In the genomic region with DNA sequence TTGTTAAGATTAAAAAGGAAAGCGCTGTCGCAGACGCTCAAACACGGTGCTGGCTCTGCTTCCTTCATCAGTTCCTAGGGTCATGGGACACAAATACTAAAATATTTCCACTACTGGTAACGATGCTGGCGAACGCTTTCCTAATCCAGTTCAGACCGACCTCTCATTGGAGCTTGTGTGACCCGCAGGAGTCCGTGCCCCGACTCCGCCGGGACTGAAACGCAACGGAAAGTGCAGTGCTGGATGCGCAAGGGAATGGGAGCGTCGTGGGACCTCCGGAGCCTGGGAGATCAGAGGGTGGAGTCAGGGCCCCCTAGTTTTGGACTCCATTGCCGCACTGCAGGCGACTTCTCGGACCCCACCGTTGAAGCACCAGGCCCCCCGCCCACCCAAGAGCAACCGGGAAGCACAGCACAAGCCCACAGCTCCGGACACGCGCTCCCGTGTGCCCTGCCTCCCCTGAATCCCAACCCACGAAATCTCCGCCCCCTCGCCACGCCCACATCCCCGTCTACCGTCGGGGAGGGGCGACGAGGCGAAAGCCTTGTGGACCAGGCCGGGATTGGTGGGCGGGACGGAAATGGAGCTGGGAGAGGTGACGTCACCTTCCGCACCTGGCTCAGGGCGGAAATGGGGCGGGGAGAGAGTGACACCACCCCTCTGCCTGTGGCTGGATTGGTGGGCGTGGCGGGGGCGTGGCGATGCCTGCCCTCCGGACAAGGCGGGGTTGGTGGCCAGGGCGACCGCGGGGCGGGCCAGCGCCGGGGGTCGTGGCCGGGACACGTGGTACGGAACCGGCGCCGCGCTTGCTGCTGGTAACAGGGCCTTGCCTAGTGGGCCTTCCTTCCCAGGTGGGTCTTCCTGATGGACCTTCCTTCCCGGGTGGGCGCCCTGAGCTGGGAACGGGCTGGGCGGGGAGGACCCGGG, we compare ENCODE assay signal across 1 cellular context.
TF ChIP-seq lines count a peak whose summit lies in the region.

A gene (plus strand): TSS at position 783 of the 927 bp plus-strand sequence. CDS start 3,611 bp downstream, outside the sequence.

TF ChIP-seq in K562, 482 proteins besides CTCF, POLR2A, EP300 and RAD21 (continued from another document and continues in another):
- TF ChIP-seq, protein P1, sequence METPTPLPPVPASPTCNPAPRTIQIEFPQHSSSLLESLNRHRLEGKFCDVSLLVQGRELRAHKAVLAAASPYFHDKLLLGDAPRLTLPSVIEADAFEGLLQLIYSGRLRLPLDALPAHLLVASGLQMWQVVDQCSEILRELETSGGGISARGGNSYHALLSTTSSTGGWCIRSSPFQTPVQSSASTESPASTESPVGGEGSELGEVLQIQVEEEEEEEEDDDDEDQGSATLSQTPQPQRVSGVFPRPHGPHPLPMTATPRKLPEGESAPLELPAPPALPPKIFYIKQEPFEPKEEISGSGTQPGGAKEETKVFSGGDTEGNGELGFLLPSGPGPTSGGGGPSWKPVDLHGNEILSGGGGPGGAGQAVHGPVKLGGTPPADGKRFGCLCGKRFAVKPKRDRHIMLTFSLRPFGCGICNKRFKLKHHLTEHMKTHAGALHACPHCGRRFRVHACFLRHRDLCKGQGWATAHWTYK (CRISPR knock-in tag; IDR thresholded peaks at IDR 0.05) = no peak
- TF ChIP-seq CHD1 (IDR thresholded peaks at IDR 0.05; ENCODE audit: low read length) (no peak), TARDBP (IDR thresholded peaks at IDR 0.05) (no peak), SMAD4 (CRISPR knock-in tag; conservative IDR thresholded peaks at IDR 0.05) (no peak), EP400 (IDR thresholded peaks at IDR 0.05) (peak; percentile 89; the same call in 1 of the 2 replicates), ZKSCAN8 (CRISPR knock-in tag; IDR thresholded peaks at IDR 0.05) (no peak), GATAD2A (IDR thresholded peaks at IDR 0.05) (no peak), HOXB6 (CRISPR knock-in tag; IDR thresholded peaks at IDR 0.05; ENCODE audit: borderline replicate concordance) (no peak), TRIM28 (IDR thresholded peaks at IDR 0.05) (no peak), ETV5 (CRISPR knock-in tag; IDR thresholded peaks at IDR 0.05; ENCODE audit: low read depth) (no peak), XRCC4 (IDR thresholded peaks at IDR 0.05; ENCODE audit: extremely low read depth, insufficient read depth, insufficient read length) (no peak), HDAC2 (IDR thresholded peaks at IDR 0.05) (no peak), NFE2L1 (tag; IDR thresholded peaks at IDR 0.05; ENCODE audit: borderline replicate concordance, low read depth) (no peak), GTF2E2 (tag; IDR thresholded peaks at IDR 0.05) (no peak), ZNF75A (CRISPR knock-in tag; IDR thresholded peaks at IDR 0.05) (no peak), ZNF274 (IDR thresholded peaks at IDR 0.05; ENCODE audit: borderline replicate concordance, low read depth, low read length) (no peak), HDAC3 (IDR thresholded peaks at IDR 0.05; ENCODE audit: borderline replicate concordance, partially characterized antibody) (no peak), ZKSCAN3 (CRISPR knock-in tag; IDR thresholded peaks at IDR 0.05) (no peak)
- TF ChIP-seq, protein P2, sequence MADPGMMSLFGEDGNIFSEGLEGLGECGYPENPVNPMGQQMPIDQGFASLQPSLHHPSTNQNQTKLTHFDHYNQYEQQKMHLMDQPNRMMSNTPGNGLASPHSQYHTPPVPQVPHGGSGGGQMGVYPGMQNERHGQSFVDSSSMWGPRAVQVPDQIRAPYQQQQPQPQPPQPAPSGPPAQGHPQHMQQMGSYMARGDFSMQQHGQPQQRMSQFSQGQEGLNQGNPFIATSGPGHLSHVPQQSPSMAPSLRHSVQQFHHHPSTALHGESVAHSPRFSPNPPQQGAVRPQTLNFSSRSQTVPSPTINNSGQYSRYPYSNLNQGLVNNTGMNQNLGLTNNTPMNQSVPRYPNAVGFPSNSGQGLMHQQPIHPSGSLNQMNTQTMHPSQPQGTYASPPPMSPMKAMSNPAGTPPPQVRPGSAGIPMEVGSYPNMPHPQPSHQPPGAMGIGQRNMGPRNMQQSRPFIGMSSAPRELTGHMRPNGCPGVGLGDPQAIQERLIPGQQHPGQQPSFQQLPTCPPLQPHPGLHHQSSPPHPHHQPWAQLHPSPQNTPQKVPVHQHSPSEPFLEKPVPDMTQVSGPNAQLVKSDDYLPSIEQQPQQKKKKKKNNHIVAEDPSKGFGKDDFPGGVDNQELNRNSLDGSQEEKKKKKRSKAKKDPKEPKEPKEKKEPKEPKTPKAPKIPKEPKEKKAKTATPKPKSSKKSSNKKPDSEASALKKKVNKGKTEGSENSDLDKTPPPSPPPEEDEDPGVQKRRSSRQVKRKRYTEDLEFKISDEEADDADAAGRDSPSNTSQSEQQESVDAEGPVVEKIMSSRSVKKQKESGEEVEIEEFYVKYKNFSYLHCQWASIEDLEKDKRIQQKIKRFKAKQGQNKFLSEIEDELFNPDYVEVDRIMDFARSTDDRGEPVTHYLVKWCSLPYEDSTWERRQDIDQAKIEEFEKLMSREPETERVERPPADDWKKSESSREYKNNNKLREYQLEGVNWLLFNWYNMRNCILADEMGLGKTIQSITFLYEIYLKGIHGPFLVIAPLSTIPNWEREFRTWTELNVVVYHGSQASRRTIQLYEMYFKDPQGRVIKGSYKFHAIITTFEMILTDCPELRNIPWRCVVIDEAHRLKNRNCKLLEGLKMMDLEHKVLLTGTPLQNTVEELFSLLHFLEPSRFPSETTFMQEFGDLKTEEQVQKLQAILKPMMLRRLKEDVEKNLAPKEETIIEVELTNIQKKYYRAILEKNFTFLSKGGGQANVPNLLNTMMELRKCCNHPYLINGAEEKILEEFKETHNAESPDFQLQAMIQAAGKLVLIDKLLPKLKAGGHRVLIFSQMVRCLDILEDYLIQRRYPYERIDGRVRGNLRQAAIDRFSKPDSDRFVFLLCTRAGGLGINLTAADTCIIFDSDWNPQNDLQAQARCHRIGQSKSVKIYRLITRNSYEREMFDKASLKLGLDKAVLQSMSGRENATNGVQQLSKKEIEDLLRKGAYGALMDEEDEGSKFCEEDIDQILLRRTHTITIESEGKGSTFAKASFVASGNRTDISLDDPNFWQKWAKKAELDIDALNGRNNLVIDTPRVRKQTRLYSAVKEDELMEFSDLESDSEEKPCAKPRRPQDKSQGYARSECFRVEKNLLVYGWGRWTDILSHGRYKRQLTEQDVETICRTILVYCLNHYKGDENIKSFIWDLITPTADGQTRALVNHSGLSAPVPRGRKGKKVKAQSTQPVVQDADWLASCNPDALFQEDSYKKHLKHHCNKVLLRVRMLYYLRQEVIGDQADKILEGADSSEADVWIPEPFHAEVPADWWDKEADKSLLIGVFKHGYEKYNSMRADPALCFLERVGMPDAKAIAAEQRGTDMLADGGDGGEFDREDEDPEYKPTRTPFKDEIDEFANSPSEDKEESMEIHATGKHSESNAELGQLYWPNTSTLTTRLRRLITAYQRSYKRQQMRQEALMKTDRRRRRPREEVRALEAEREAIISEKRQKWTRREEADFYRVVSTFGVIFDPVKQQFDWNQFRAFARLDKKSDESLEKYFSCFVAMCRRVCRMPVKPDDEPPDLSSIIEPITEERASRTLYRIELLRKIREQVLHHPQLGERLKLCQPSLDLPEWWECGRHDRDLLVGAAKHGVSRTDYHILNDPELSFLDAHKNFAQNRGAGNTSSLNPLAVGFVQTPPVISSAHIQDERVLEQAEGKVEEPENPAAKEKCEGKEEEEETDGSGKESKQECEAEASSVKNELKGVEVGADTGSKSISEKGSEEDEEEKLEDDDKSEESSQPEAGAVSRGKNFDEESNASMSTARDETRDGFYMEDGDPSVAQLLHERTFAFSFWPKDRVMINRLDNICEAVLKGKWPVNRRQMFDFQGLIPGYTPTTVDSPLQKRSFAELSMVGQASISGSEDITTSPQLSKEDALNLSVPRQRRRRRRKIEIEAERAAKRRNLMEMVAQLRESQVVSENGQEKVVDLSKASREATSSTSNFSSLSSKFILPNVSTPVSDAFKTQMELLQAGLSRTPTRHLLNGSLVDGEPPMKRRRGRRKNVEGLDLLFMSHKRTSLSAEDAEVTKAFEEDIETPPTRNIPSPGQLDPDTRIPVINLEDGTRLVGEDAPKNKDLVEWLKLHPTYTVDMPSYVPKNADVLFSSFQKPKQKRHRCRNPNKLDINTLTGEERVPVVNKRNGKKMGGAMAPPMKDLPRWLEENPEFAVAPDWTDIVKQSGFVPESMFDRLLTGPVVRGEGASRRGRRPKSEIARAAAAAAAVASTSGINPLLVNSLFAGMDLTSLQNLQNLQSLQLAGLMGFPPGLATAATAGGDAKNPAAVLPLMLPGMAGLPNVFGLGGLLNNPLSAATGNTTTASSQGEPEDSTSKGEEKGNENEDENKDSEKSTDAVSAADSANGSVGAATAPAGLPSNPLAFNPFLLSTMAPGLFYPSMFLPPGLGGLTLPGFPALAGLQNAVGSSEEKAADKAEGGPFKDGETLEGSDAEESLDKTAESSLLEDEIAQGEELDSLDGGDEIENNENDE (IDR thresholded peaks at IDR 0.05; ENCODE audit: low read depth, low read length) = no peak
- TF ChIP-seq, protein P3, sequence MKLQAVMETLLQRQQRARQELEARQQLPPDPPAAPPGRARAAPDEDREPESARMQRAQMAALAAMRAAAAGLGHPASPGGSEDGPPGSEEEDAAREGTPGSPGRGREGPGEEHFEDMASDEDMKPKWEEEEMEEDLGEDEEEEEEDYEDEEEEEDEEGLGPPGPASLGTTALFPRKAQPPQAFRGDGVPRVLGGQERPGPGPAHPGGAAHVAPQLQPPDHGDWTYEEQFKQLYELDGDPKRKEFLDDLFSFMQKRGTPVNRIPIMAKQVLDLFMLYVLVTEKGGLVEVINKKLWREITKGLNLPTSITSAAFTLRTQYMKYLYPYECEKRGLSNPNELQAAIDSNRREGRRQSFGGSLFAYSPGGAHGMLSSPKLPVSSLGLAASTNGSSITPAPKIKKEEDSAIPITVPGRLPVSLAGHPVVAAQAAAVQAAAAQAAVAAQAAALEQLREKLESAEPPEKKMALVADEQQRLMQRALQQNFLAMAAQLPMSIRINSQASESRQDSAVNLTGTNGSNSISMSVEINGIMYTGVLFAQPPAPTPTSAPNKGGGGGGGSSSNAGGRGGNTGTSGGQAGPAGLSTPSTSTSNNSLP (IDR thresholded peaks at IDR 0.05; ENCODE audit: borderline replicate concordance, low read depth, low read length) = no peak
- TF ChIP-seq, protein P4, sequence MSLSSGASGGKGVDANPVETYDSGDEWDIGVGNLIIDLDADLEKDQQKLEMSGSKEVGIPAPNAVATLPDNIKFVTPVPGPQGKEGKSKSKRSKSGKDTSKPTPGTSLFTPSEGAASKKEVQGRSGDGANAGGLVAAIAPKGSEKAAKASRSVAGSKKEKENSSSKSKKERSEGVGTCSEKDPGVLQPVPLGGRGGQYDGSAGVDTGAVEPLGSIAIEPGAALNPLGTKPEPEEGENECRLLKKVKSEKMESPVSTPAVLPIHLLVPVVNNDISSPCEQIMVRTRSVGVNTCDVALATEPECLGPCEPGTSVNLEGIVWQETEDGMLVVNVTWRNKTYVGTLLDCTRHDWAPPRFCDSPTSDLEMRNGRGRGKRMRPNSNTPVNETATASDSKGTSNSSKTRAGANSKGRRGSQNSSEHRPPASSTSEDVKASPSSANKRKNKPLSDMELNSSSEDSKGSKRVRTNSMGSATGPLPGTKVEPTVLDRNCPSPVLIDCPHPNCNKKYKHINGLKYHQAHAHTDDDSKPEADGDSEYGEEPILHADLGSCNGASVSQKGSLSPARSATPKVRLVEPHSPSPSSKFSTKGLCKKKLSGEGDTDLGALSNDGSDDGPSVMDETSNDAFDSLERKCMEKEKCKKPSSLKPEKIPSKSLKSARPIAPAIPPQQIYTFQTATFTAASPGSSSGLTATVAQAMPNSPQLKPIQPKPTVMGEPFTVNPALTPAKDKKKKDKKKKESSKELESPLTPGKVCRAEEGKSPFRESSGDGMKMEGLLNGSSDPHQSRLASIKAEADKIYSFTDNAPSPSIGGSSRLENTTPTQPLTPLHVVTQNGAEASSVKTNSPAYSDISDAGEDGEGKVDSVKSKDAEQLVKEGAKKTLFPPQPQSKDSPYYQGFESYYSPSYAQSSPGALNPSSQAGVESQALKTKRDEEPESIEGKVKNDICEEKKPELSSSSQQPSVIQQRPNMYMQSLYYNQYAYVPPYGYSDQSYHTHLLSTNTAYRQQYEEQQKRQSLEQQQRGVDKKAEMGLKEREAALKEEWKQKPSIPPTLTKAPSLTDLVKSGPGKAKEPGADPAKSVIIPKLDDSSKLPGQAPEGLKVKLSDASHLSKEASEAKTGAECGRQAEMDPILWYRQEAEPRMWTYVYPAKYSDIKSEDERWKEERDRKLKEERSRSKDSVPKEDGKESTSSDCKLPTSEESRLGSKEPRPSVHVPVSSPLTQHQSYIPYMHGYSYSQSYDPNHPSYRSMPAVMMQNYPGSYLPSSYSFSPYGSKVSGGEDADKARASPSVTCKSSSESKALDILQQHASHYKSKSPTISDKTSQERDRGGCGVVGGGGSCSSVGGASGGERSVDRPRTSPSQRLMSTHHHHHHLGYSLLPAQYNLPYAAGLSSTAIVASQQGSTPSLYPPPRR (CRISPR knock-in tag; IDR thresholded peaks at IDR 0.05; ENCODE audit: borderline replicate concordance) = no peak
- TF ChIP-seq, protein P5, sequence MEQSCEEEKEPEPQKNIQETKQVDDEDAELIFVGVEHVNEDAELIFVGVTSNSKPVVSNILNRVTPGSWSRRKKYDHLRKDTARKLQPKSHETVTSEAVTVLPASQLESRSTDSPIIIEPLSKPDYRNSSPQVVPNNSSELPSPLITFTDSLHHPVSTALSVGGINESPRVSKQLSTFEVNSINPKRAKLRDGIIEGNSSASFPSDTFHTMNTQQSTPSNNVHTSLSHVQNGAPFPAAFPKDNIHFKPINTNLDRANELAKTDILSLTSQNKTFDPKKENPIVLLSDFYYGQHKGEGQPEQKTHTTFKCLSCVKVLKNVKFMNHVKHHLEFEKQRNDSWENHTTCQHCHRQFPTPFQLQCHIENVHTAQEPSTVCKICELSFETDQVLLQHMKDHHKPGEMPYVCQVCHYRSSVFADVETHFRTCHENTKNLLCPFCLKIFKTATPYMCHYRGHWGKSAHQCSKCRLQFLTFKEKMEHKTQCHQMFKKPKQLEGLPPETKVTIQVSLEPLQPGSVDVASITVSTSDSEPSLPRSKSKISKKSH (CRISPR knock-in tag; IDR thresholded peaks at IDR 0.05) = no peak
